Comparison of ENCODE assay signal across 14 cellular contexts in the genomic region with DNA sequence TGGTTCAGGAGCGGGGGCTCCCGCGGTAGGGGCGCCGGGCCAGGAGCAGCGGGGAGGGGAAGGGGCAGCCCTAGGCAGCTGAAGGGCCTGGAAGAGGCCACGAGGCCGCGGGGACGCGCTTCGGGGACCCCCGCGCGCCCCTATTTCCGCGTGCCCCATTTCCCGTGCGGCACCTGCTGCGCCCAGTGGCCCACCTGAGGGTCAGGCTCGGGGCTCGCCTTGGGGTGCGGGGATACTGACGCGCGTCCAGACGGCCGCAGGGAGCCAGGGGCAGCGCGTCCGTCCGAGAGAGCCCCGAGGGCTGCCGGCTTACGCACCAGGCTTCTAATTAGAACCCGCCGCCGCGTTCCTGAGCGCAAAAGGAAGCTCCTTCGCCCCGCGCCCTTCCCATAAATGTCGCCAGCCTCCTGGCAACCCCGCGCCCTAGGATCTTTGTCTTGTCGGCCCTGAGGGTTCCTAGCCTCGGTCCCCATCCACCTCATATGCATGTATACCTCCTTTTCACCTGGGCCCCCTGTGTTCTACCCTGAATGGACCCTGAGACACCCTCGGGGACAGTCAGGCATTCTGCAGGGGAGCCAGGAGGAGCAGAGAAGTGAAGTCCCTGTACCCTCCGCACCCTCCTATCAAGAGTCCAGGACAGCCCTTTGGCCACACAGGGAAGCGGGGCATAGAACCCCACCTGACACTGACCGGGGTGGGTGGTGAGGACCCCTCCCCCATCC. TPM values are rescaled to one million over a fixed set of nuclear protein-coding genes. Genes with fewer than 3 reads are reported as not detected.
DNase-seq lines count a peak whose midpoint lies in the region; ATAC-seq and FAIRE-seq lines count a peak whose summit lies in the region.
"Had no signal": no experiment of that assay in that cellular context is flagged by ENCODE, and none has a peak within 500 bp of the region (broad histone marks: within the 10 kb centered on the region; RNA-seq: fewer than 3 reads in every experiment).

No MANE protein-coding gene starts in this region.

- FAIRE-seq in HTR-8/SVneo (lab: Jason Lieb, UNC), result no peak
- FAIRE-seq: islet of Langerhans had no signal

- peaks cover 9 to 74% (median 41%) of the 10 kb centered on the region in 5 donors for H3K27me3 Mint-ChIP-seq in naive thymus-derived CD8-positive, alpha-beta T cell

- DNase-seq in AG08395 (ENCODE audit: low spot score) (peak; percentile 2), ELF-1 (ENCODE audit: low read depth, low spot score) (peak; percentile 54), HTR-8/SVneo (ENCODE audit: insufficient read length, low spot score) (no peak), iPS-NIHi11 (ENCODE audit: low spot score) (no peak)
- DNase-seq in activated CD8-positive, alpha-beta memory T cell treated with anti-CD3 and anti-CD28 coated beads, Interleukin-2, amount 50 U/mL, for 48 hours, result peak; percentile 48
- peak in 1 of 10 donors; percentile 14 for DNase-seq in naive thymus-derived CD8-positive, alpha-beta T cell
- no peak for DNase-seq in stimulated activated CD4-positive, alpha-beta T cell treated with anti-CD3 and anti-CD28 coated beads, Interleukin-12 subunit alpha, Interleukin-12 subunit beta, amount 100 ng/mL, for 4 hours
- DNase-seq: activated naive CD4-positive, alpha-beta T cell treated with anti-CD3 and anti-CD28 coated beads, Interleukin-2, amount 50 U/mL, for 16 hours; NCI-H1092 treated with DMSO at 0.1 percent for 48 hours; stimulated activated CD4-positive, alpha-beta T cell treated with anti-CD3 and anti-CD28 coated beads, Interleukin-15, amount 100 ng/mL, for 24 hours had no signal

- H3K36me3 Mint-ChIP-seq in naive thymus-derived CD8-positive, alpha-beta T cell, result peaks cover 0 to 2% (median 0%) of the 10 kb centered on the region in 3 donors

- peak overlapping the region in 7 of 10 donors; percentile 12 to 69 (median 56) for H3K4me3 Mint-ChIP-seq in naive thymus-derived CD8-positive, alpha-beta T cell

- peaks cover 7 to 27% (median 16%) of the 10 kb centered on the region in 4 donors for H3K4me1 Mint-ChIP-seq in naive thymus-derived CD8-positive, alpha-beta T cell

- peak overlapping the region in 1 of 10 donors; percentile 45 for H3K27ac Mint-ChIP-seq in naive thymus-derived CD8-positive, alpha-beta T cell

- H3K9me3 Mint-ChIP-seq in naive thymus-derived CD8-positive, alpha-beta T cell, result no peaks in the 10 kb centered on the region

- POLR2A ChIA-PET in naive thymus-derived CD8-positive, alpha-beta T cell (lab: Charles Lee), result no interaction called here

- no peak for ATAC-seq in naive thymus-derived CD8-positive, alpha-beta T cell
- no peak for ATAC-seq in HG03439 (IDR thresholded peaks at IDR 0.05; ENCODE audit: unreplicated experiment)
- ATAC-seq: Right ventricle myocardium inferior had no signal

RNA-seq across cellular contexts. Expression of a gene that starts 1.8 kb away (rescaled TPM):
- not detected for total RNA-seq in naive thymus-derived CD8-positive, alpha-beta T cell
- polyA plus RNA-seq in naive thymus-derived CD8-positive, alpha-beta T cell, result not detected
- total RNA-seq: Right ventricle myocardium inferior had no signal
- polyA plus RNA-seq: BJ had no signal

Comparison
In these comparisons a context has a peak if more than half of its experiments do, and no peak if none do; other contexts are left out.
1. DNase-seq: peak in AG08395 (single experiment), ELF-1 (single experiment) and activated CD8-positive, alpha-beta memory T cell treated with anti-CD3 and anti-CD28 coated beads, Interleukin-2, amount 50 U/mL, for 48 hours (single experiment); none in HTR-8/SVneo (single experiment), stimulated activated CD4-positive, alpha-beta T cell treated with anti-CD3 and anti-CD28 coated beads, Interleukin-12 subunit alpha, Interleukin-12 subunit beta, amount 100 ng/mL, for 4 hours (single experiment) and iPS-NIHi11 (single experiment).